Comparison of ENCODE assay signal across 1 cellular context in the genomic region with DNA sequence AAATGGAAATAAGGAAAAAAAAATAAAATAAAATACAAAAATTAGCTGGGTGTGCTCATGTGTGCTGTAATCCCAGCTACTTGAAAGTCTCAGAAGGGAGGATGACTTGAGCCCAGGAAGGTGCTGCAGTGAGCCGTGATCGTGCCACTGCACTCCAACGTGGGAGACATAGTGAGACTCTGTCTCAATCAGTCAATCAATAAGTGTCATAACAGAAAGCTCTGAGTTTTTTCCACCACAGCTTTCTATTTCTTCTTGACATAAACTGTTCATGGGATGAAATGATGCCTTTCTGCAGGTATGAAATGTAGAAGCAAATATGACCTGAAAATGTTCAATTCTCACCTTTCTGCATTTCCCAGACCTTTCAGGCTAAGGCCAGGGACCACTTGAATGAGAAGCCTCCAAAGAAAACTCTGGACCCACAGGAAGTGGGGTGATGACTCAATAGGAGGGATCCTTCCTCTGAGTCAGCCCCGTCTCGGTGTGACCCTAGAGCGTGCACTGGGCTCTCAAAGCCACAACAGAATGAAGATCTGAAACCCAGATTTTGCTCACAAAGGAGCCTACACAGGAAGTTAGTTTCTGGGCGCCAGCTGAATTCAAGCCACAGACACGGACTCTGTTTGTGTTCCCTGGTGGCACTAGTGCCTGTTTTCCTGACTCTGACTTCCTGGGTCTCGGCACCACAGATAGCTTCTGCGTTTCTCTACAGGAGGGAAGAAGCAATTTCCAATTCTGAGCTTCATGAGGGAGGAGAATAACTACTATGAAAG.
TF ChIP-seq lines count a peak whose summit lies in the region.

No MANE protein-coding gene starts in this region.

TF ChIP-seq in K562, 482 proteins besides CTCF, POLR2A, EP300 and RAD21 (continued from another document):
- TF ChIP-seq, protein P1, sequence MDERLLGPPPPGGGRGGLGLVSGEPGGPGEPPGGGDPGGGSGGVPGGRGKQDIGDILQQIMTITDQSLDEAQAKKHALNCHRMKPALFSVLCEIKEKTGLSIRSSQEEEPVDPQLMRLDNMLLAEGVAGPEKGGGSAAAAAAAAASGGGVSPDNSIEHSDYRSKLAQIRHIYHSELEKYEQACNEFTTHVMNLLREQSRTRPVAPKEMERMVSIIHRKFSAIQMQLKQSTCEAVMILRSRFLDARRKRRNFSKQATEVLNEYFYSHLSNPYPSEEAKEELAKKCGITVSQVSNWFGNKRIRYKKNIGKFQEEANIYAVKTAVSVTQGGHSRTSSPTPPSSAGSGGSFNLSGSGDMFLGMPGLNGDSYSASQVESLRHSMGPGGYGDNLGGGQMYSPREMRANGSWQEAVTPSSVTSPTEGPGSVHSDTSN (CRISPR knock-in tag; IDR thresholded peaks at IDR 0.05; ENCODE audit: low read depth) = no peak
- TF ChIP-seq, protein P1 (tag; conservative IDR thresholded peaks at IDR 0.05; ENCODE audit: low read depth) = 0 out of 2 replicates have a peak, but pooled peaks have one; percentile 9
- 0 out of 2 replicates have a peak, but pooled peaks have one; percentile 34 for TF ChIP-seq JUNB (CRISPR knock-in tag; conservative IDR thresholded peaks at IDR 0.05)
- peak; percentile 90 for TF ChIP-seq ETV5 (CRISPR knock-in tag; IDR thresholded peaks at IDR 0.05; ENCODE audit: low read depth)
- TF ChIP-seq, protein P2, sequence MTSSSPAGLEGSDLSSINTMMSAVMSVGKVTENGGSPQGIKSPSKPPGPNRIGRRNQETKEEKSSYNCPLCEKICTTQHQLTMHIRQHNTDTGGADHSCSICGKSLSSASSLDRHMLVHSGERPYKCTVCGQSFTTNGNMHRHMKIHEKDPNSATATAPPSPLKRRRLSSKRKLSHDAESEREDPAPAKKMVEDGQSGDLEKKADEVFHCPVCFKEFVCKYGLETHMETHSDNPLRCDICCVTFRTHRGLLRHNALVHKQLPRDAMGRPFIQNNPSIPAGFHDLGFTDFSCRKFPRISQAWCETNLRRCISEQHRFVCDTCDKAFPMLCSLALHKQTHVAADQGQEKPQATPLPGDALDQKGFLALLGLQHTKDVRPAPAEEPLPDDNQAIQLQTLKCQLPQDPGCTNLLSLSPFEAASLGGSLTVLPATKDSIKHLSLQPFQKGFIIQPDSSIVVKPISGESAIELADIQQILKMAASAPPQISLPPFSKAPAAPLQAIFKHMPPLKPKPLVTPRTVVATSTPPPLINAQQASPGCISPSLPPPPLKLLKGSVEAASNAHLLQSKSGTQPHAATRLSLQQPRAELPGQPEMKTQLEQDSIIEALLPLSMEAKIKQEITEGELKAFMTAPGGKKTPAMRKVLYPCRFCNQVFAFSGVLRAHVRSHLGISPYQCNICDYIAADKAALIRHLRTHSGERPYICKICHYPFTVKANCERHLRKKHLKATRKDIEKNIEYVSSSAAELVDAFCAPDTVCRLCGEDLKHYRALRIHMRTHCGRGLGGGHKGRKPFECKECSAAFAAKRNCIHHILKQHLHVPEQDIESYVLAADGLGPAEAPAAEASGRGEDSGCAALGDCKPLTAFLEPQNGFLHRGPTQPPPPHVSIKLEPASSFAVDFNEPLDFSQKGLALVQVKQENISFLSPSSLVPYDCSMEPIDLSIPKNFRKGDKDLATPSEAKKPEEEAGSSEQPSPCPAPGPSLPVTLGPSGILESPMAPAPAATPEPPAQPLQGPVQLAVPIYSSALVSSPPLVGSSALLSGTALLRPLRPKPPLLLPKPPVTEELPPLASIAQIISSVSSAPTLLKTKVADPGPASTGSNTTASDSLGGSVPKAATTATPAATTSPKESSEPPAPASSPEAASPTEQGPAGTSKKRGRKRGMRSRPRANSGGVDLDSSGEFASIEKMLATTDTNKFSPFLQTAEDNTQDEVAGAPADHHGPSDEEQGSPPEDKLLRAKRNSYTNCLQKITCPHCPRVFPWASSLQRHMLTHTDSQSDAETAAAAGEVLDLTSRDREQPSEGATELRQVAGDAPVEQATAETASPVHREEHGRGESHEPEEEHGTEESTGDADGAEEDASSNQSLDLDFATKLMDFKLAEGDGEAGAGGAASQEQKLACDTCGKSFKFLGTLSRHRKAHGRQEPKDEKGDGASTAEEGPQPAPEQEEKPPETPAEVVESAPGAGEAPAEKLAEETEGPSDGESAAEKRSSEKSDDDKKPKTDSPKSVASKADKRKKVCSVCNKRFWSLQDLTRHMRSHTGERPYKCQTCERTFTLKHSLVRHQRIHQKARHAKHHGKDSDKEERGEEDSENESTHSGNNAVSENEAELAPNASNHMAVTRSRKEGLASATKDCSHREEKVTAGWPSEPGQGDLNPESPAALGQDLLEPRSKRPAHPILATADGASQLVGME (CRISPR knock-in tag; IDR thresholded peaks at IDR 0.05) = no peak
- 0 out of 2 replicates have a peak, but pooled peaks have one; percentile 1 for TF ChIP-seq SPI1 (IDR thresholded peaks at IDR 0.05; ENCODE audit: borderline replicate concordance, low read depth, low read length)
- peak; percentile 76 for TF ChIP-seq GABPB1 (CRISPR knock-in tag; IDR thresholded peaks at IDR 0.05)
- TF ChIP-seq, protein P3, sequence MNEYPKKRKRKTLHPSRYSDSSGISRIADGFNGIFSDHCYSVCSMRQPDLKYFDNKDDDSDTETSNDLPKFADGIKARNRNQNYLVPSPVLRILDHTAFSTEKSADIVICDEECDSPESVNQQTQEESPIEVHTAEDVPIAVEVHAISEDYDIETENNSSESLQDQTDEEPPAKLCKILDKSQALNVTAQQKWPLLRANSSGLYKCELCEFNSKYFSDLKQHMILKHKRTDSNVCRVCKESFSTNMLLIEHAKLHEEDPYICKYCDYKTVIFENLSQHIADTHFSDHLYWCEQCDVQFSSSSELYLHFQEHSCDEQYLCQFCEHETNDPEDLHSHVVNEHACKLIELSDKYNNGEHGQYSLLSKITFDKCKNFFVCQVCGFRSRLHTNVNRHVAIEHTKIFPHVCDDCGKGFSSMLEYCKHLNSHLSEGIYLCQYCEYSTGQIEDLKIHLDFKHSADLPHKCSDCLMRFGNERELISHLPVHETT (CRISPR knock-in tag; conservative IDR thresholded peaks at IDR 0.05 in 1 of 2, IDR thresholded peaks at IDR 0.05 in 1 of 2) = 0 out of 4 replicates have a peak, but pooled peaks of 1 of the 2 experiments have one; percentile 36
- peak; percentile 97 for TF ChIP-seq FOSL1 (tag; conservative IDR thresholded peaks at IDR 0.05)
- no peak for TF ChIP-seq SNRNP70 (optimal IDR thresholded peaks at IDR 0.05; ENCODE audit: low read depth, low read length)
- TF ChIP-seq ZNF584 (CRISPR knock-in tag; IDR thresholded peaks at IDR 0.05; ENCODE audit: low read depth) = 0 out of 2 replicates have a peak, but pooled peaks have one; percentile 15
- peak in 1 of 2 experiments; percentile 41; a peak in 1 of 4 replicates for TF ChIP-seq TRIM24 (IDR thresholded peaks at IDR 0.05)
- 0 out of 2 replicates have a peak, but pooled peaks have one; percentile 40 for TF ChIP-seq ERF (CRISPR knock-in tag; IDR thresholded peaks at IDR 0.05)
- TF ChIP-seq ETV6 (IDR thresholded peaks at IDR 0.05; ENCODE audit: borderline replicate concordance in 1 of 2, low read depth in 2 of 2, low read length in 1 of 2) = no peak
- no peak for TF ChIP-seq ETV6 (CRISPR knock-in tag; IDR thresholded peaks at IDR 0.05; ENCODE audit: borderline replicate concordance)
- TF ChIP-seq GABPA (tag; conservative IDR thresholded peaks at IDR 0.05; ENCODE audit: low read depth) = peak; percentile 83
- TF ChIP-seq ZFP1 (CRISPR knock-in tag; IDR thresholded peaks at IDR 0.05) = no peak
- TF ChIP-seq ZNF175 (CRISPR knock-in tag; IDR thresholded peaks at IDR 0.05; ENCODE audit: low read depth) = peak; percentile 25; the same call in 1 of the 2 replicates
- TF ChIP-seq FOXA3 (CRISPR knock-in tag; conservative IDR thresholded peaks at IDR 0.05 in 1 of 2, IDR thresholded peaks at IDR 0.05 in 1 of 2) = no peak
- TF ChIP-seq L3MBTL2 (IDR thresholded peaks at IDR 0.05) = 0 out of 2 replicates have a peak, but pooled peaks have one; percentile 15
- no peak for TF ChIP-seq KLF6 (CRISPR knock-in tag; IDR thresholded peaks at IDR 0.05; ENCODE audit: borderline replicate concordance)
- TF ChIP-seq ZNF780A (CRISPR knock-in tag; IDR thresholded peaks at IDR 0.05) = no peak
- peak; percentile 92 for TF ChIP-seq ETV1 (tag; conservative IDR thresholded peaks at IDR 0.05; ENCODE audit: low read depth)
- TF ChIP-seq, protein P4, sequence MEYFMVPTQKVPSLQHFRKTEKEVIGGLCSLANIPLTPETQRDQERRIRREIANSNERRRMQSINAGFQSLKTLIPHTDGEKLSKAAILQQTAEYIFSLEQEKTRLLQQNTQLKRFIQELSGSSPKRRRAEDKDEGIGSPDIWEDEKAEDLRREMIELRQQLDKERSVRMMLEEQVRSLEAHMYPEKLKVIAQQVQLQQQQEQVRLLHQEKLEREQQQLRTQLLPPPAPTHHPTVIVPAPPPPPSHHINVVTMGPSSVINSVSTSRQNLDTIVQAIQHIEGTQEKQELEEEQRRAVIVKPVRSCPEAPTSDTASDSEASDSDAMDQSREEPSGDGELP (CRISPR knock-in tag; IDR thresholded peaks at IDR 0.05; ENCODE audit: borderline replicate concordance) = peak; percentile 67; the same call in 1 of the 2 replicates
- TF ChIP-seq SMARCC2 (IDR thresholded peaks at IDR 0.05; ENCODE audit: low read depth) = peak; percentile 48
- TF ChIP-seq ATF7 (IDR thresholded peaks at IDR 0.05) = peak; percentile 24; the same call in 1 of the 2 replicates
- TF ChIP-seq, protein P5, sequence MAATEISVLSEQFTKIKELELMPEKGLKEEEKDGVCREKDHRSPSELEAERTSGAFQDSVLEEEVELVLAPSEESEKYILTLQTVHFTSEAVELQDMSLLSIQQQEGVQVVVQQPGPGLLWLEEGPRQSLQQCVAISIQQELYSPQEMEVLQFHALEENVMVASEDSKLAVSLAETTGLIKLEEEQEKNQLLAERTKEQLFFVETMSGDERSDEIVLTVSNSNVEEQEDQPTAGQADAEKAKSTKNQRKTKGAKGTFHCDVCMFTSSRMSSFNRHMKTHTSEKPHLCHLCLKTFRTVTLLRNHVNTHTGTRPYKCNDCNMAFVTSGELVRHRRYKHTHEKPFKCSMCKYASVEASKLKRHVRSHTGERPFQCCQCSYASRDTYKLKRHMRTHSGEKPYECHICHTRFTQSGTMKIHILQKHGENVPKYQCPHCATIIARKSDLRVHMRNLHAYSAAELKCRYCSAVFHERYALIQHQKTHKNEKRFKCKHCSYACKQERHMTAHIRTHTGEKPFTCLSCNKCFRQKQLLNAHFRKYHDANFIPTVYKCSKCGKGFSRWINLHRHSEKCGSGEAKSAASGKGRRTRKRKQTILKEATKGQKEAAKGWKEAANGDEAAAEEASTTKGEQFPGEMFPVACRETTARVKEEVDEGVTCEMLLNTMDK (IDR thresholded peaks at IDR 0.05; ENCODE audit: borderline replicate concordance, insufficient read depth, low read depth, low read length, poor library complexity, severe bottlenecking) = no peak
- no peak for TF ChIP-seq TOE1 (IDR thresholded peaks at IDR 0.05; ENCODE audit: borderline replicate concordance)
- TF ChIP-seq TOE1 (CRISPR knock-in tag; IDR thresholded peaks at IDR 0.05; ENCODE audit: borderline replicate concordance, low read depth) = no peak
- TF ChIP-seq PCBP1 (IDR thresholded peaks at IDR 0.05; ENCODE audit: low read depth, low read length, poor library complexity, severe bottlenecking) = no peak
- peak; percentile 30; the same call in 1 of the 2 replicates for TF ChIP-seq RNF2 (IDR thresholded peaks at IDR 0.05)
- TF ChIP-seq NR2C2 (CRISPR knock-in tag; IDR thresholded peaks at IDR 0.05) = no peak
- TF ChIP-seq NR2C2 (tag; IDR thresholded peaks at IDR 0.05) = peak; percentile 54; the same call in 1 of the 2 replicates
- 0 out of 2 replicates have a peak, but pooled peaks have one; percentile 42 for TF ChIP-seq BACH1 (tag; IDR thresholded peaks at IDR 0.05)
- TF ChIP-seq, protein P6, sequence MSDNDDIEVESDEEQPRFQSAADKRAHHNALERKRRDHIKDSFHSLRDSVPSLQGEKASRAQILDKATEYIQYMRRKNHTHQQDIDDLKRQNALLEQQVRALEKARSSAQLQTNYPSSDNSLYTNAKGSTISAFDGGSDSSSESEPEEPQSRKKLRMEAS (CRISPR knock-in tag; IDR thresholded peaks at IDR 0.05) = 0 out of 2 replicates have a peak, but pooled peaks have one; percentile 42
- peak; percentile 59; the same call in 1 of the 2 replicates for TF ChIP-seq SMARCE1 (IDR thresholded peaks at IDR 0.05)
- TF ChIP-seq JUND (IDR thresholded peaks at IDR 0.05; ENCODE audit: borderline replicate concordance, low read depth, low read length) = peak; percentile 90
- peak; percentile 91; the same call in 2 of the 3 replicates for TF ChIP-seq JUND (tag; IDR thresholded peaks at IDR 0.05; ENCODE audit: borderline replicate concordance, low read depth, low read length)
- peak; percentile 77 for TF ChIP-seq SOX6 (IDR thresholded peaks at IDR 0.05)
- TF ChIP-seq, protein P7, sequence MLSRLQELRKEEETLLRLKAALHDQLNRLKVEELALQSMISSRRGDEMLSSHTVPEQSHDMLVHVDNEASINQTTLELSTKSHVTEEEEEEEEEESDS (CRISPR knock-in tag; IDR thresholded peaks at IDR 0.05) = no peak
- TF ChIP-seq SMAD4 (CRISPR knock-in tag; conservative IDR thresholded peaks at IDR 0.05) = peak; percentile 79
- TF ChIP-seq ZEB2 (IDR thresholded peaks at IDR 0.05) = no peak
- peak; percentile 55; the same call in 1 of the 2 replicates for TF ChIP-seq CEBPG (CRISPR knock-in tag; IDR thresholded peaks at IDR 0.05)
- peak in 1 of 2 experiments; percentile 78; a peak in 2 of 4 replicates for TF ChIP-seq CEBPG (tag; conservative IDR thresholded peaks at IDR 0.05 in 1 of 2, IDR thresholded peaks at IDR 0.05 in 1 of 2)
- TF ChIP-seq ILK (tag; IDR thresholded peaks at IDR 0.05; ENCODE audit: borderline replicate concordance, low read depth) = no peak
